In the genomic region with DNA sequence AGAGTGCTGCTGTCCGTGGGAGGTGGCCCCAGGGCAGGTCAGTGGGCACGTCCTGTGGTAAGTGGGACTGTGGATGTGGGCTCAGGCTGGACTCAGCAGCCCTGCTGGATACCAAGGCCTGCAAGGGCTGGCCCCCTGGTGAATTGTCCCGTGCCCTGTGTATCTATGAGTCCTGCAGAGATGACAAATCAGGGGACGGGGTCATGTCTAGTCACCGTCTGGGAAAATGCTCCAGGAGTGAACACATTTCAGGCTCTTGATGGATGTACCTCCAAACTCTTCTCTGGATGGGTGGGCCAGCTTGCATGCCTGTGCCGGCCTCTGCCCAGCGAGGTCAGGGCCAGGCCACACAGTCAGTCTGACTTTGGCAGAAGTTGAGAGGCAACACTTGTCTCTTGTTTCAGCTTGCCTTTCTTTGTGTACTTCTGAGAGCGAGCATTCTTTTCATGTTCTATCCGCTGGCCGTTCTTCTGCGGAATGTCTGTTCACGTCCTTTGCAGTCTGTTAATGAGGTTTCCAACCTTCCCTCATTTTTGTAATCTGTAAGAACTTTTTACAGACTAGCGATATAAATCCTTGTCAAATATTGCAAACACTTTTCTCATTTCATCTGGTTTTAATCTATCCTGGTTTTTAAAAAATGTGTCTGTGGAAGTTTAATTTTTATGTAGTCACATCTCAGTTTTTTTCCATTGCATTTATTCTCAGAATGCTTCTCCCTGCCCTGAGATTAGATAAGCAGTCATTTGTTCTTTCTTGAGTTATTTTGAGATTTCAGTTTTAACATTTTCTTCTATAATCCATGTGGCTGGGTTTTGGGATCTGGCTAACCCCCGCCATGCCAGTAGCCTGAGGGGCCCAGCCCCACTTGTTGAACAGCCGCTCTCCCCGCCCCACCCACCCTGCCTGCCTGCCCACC, we compare ENCODE assay signal across 12 cellular contexts. TPM values are rescaled to one million over a fixed set of nuclear protein-coding genes. Genes with fewer than 3 reads are reported as not detected.
DNase-seq lines count a peak whose midpoint lies in the region; ATAC-seq and TF ChIP-seq lines count a peak whose summit lies in the region.
"Had no signal": no experiment of that assay in that cellular context is flagged by ENCODE, and none has a peak within 500 bp of the region (broad histone marks: within the 10 kb centered on the region; RNA-seq: fewer than 3 reads in every experiment).

No MANE protein-coding gene starts in this region.

- intact Hi-C loops in A673 (cut with micrococcal nuclease; ENCODE audit: unreplicated experiment), result no loop called here

- no peak for TF ChIP-seq EP300 in SK-N-SH (IDR thresholded peaks at IDR 0.05; ENCODE audit: borderline replicate concordance in 1 of 2, low read depth in 1 of 2, low read length in 1 of 2)

- no peaks in the 10 kb centered on the region for H4K20me1 ChIP-seq in SK-N-SH (ENCODE audit: insufficient read depth)

- H2AFZ ChIP-seq in SK-N-SH (ENCODE audit: low read depth), result no peak overlapping the region

- H3K4me3 Mint-ChIP-seq in naive thymus-derived CD8-positive, alpha-beta T cell, result no peak overlapping the region
- H3K4me3 Mint-ChIP-seq: naive thymus-derived CD4-positive, alpha-beta T cell had no signal

- peak overlapping the region in 2 of 10 donors; percentile 21 to 74 for H3K27ac Mint-ChIP-seq in naive thymus-derived CD8-positive, alpha-beta T cell

- POLR2A ChIA-PET in AG04449 (lab: Yijun Ruan, JAX), result no interaction called here
- POLR2A ChIA-PET in SK-N-SH (lab: Yijun Ruan, JAX), result no interaction called here
- POLR2A ChIA-PET in A673 (lab: Charles Lee; ENCODE audit: low non-redundant PET), result no interaction called here
- POLR2A ChIA-PET in naive thymus-derived CD8-positive, alpha-beta T cell (lab: Charles Lee), result no interaction called here

- H3K4me3 ChIP-seq in AG04449 (ENCODE audit: low read depth, low read length), result no peak overlapping the region
- H3K4me3 ChIP-seq in SK-N-SH (ENCODE audit: low read depth in 2 of 2, low read length in 1 of 2), result no peak overlapping the region
- H3K4me3 ChIP-seq in muscle layer of colon (ENCODE audit: low read depth in 1 of 2, low read length in 2 of 2), result no peak overlapping the region
- no peak overlapping the region for H3K4me3 ChIP-seq in A673 (ENCODE audit: low read depth, low read length, poor library complexity, severe bottlenecking)

- no peaks in the 10 kb centered on the region for H3K9me3 Mint-ChIP-seq in naive thymus-derived CD8-positive, alpha-beta T cell
- H3K9me3 Mint-ChIP-seq: naive thymus-derived CD4-positive, alpha-beta T cell had no signal

- no peaks in the 10 kb centered on the region for H3K9me3 ChIP-seq in SK-N-SH
- H3K9me3 ChIP-seq in muscle layer of colon (ENCODE audit: low read length), result no peaks in the 10 kb centered on the region
- H3K9me3 ChIP-seq in A673 (ENCODE audit: low read depth, low read length, poor library complexity, severe bottlenecking), result no peaks in the 10 kb centered on the region

- H3K4me1 ChIP-seq in SK-N-SH (ENCODE audit: control insufficient read depth in 1 of 2, insufficient read depth in 2 of 2, low read depth in 1 of 2, low read length in 1 of 2) (peaks cover 0 to 45% of the 10 kb centered on the region in 2 experiments; a peak in 1 of 4 replicates), muscle layer of colon (ENCODE audit: insufficient read depth, low read length) (peaks cover 21% of the 10 kb centered on the region), A673 (ENCODE audit: insufficient read depth, low read length, poor library complexity, severe bottlenecking) (no peaks in the 10 kb centered on the region)

- peak overlapping the region; percentile 13; the same call in 1 of the 2 replicates for H3K4me2 ChIP-seq in SK-N-SH

- TF ChIP-seq RAD21 in SK-N-SH (IDR thresholded peaks at IDR 0.05; ENCODE audit: low read length), result no peak

- H3K36me3 Mint-ChIP-seq in naive thymus-derived CD8-positive, alpha-beta T cell, result peaks cover 0 to 61% (median 12%) of the 10 kb centered on the region in 3 donors

- no TSS peak for BruUV-seq in A673 (replicated peaks; lab: Mats Ljungman, UMichigan)

- H3K27ac ChIP-seq in SK-N-SH (ENCODE audit: low read depth in 2 of 2, low read length in 1 of 2) (peak overlapping the region; percentile 48 to 83), muscle layer of colon (ENCODE audit: low read depth, low read length) (peak overlapping the region; percentile 35), A673 (ENCODE audit: low read depth, low read length, poor library complexity, severe bottlenecking) (no peak overlapping the region)
- H3K27ac ChIP-seq: C4-2B had no signal

- no peaks in the 10 kb centered on the region for H3K27me3 ChIP-seq in SK-N-SH (ENCODE audit: insufficient read depth)
- H3K27me3 ChIP-seq in muscle layer of colon (ENCODE audit: control insufficient read depth in 1 of 2, insufficient read depth in 2 of 2, low read length in 2 of 2), result no peaks in the 10 kb centered on the region
- H3K27me3 ChIP-seq in A673 (replicated peaks; ENCODE audit: insufficient read depth, low read depth, low read length, poor library complexity), result no peaks in the 10 kb centered on the region

- no peaks in the 10 kb centered on the region for H3K79me2 ChIP-seq in SK-N-SH (ENCODE audit: insufficient read depth)

- H3K36me3 ChIP-seq in SK-N-SH (replicated peaks in 1 of 2; ENCODE audit: control insufficient read depth in 1 of 2, insufficient read depth in 2 of 2, low read length in 1 of 2) (peaks cover 20 to 62% of the 10 kb centered on the region in 2 experiments), muscle layer of colon (ENCODE audit: insufficient read depth, low read length) (peaks cover 66% of the 10 kb centered on the region), A673 (ENCODE audit: insufficient read depth, low read length, poor library complexity, severe bottlenecking) (peaks cover 3% of the 10 kb centered on the region)

- H3K4me1 Mint-ChIP-seq in naive thymus-derived CD8-positive, alpha-beta T cell, result peaks cover 0 to 2% (median 0%) of the 10 kb centered on the region in 4 donors
- H3K4me1 Mint-ChIP-seq: naive thymus-derived CD4-positive, alpha-beta T cell had no signal

- H3K9ac ChIP-seq in SK-N-SH (no peak overlapping the region), muscle layer of colon (ENCODE audit: low read length) (no peak overlapping the region)

- DNase-seq in AG04449 (ENCODE audit: low read depth, low spot score) (peak; percentile 42), SK-N-SH (no peak), fibroblast of gingiva (ENCODE audit: low read depth) (peak; percentile 72), inferior parietal cortex (ENCODE audit: extremely low spot score) (no peak), NAMALWA (ENCODE audit: low spot score) (no peak), A673 (ENCODE audit: low spot score) (no peak)
- DNase-seq in naive thymus-derived CD8-positive, alpha-beta T cell, result no peak
- DNase-seq: activated naive CD4-positive, alpha-beta T cell treated with Interleukin-2 at 50 U/mL for 16 hours; naive thymus-derived CD4-positive, alpha-beta T cell; NCI-H2107 had no signal

- no peaks in the 10 kb centered on the region for H3F3A ChIP-seq in SK-N-SH (replicated peaks; ENCODE audit: insufficient read depth)

- 82% methylated on average over 12 of the region's 16 CpGs for WGBS in SK-N-SH (ENCODE audit: low lambda C conversion rate)

- no peaks in the 10 kb centered on the region for H3K9me2 ChIP-seq in SK-N-SH

- no peaks in the 10 kb centered on the region for H3K27me3 Mint-ChIP-seq in naive thymus-derived CD8-positive, alpha-beta T cell
- H3K27me3 Mint-ChIP-seq: naive thymus-derived CD4-positive, alpha-beta T cell had no signal

- no peak for TF ChIP-seq CTCF in AG04449 (IDR thresholded peaks at IDR 0.05; ENCODE audit: insufficient read depth, low read length, missing control alignments)
- no peak for TF ChIP-seq CTCF in SK-N-SH (IDR thresholded peaks at IDR 0.05)
- TF ChIP-seq CTCF in A673 (conservative IDR thresholded peaks at IDR 0.05; ENCODE audit: low read depth, low read length), result no peak

- CTCF ChIA-PET in AG04449 (lab: Yijun Ruan, JAX) (interaction anchor here (0.8 to 1.6 kb wide), 2 partner anchors 13 to 27 kb away, joined by 3 to 5 read pairs; no protein-coding TSS in a partner anchor), SK-N-SH (lab: Yijun Ruan, JAX) (interaction anchor here (2.8 kb wide), 1 partner anchor 38 kb away, joined by 13 read pairs; the partner anchor contains the start of gene SEMA3G), A673 (lab: Charles Lee) (no interaction called here)

- ATAC-seq in naive thymus-derived CD8-positive, alpha-beta T cell, result no peak
- ATAC-seq: naive thymus-derived CD4-positive, alpha-beta T cell had no signal

TF ChIP-seq in SK-N-SH, 30 proteins besides CTCF, POLR2A, EP300 and RAD21 (continues in another document):
- no peak for TF ChIP-seq RXRA (IDR thresholded peaks at IDR 0.05; ENCODE audit: borderline replicate concordance, low read depth)

RNA-seq across cellular contexts. Expression of gene STAB1, which starts 11.3 kb away (rescaled TPM):
- polyA plus RNA-seq in SK-N-SH (2012; rRNA removed), result 0.03 and 0.05 TPM in 2 replicates
- polyA plus RNA-seq in SK-N-SH (2012; cell fraction: cytosol; rRNA removed), result 0.01 TPM in 2 replicates
- polyA plus RNA-seq in SK-N-SH (2012; cell fraction: nucleus; rRNA removed), result 0.12 and 0.32 TPM in 2 replicates
- total RNA-seq in A673 (2021), result 0.41 TPM in 1 of 2 replicates, not detected in the other
- total RNA-seq in naive thymus-derived CD8-positive, alpha-beta T cell, result 1 to 10 TPM; 6.1 to 9.8 TPM
- polyA plus RNA-seq in naive thymus-derived CD8-positive, alpha-beta T cell, result not detected
- polyA plus RNA-seq: naive thymus-derived CD4-positive, alpha-beta T cell had no signal

RNA-seq across cellular contexts. Expression of gene NISCH, which starts 28.4 kb away (rescaled TPM):
- polyA plus RNA-seq in SK-N-SH (2012; rRNA removed), result 77.5 and 95.1 TPM in 2 replicates
- 18.6 and 26.5 TPM in 2 replicates for polyA plus RNA-seq in SK-N-SH (2012; cell fraction: cytosol; rRNA removed)
- 448 and 541 TPM in 2 replicates for polyA plus RNA-seq in SK-N-SH (2012; cell fraction: nucleus; rRNA removed)
- 46.9 and 48.6 TPM in 2 replicates for total RNA-seq in A673 (2021)
- 100 to 1,000 TPM; 180 to 191 TPM for total RNA-seq in naive thymus-derived CD8-positive, alpha-beta T cell
- polyA plus RNA-seq in naive thymus-derived CD8-positive, alpha-beta T cell, result 10 to 100 TPM; 17.8 to 30.1 (median 20.4) TPM

RNA-seq across cellular contexts. Expression of gene TNNC1, which starts 30.0 kb away (rescaled TPM):
- 2.6 and 3.0 TPM in 2 replicates for polyA plus RNA-seq in SK-N-SH (2012; rRNA removed)
- polyA plus RNA-seq in SK-N-SH (2012; cell fraction: cytosol; rRNA removed), result 3.3 and 3.6 TPM in 2 replicates
- 2.5 and 3.3 TPM in 2 replicates for polyA plus RNA-seq in SK-N-SH (2012; cell fraction: nucleus; rRNA removed)
- not detected in 2 replicates for total RNA-seq in A673 (2021)
- total RNA-seq in naive thymus-derived CD8-positive, alpha-beta T cell, result 1 to 10 TPM; 7.1 to 7.8 TPM
- polyA plus RNA-seq in naive thymus-derived CD8-positive, alpha-beta T cell, result 1 to 10 TPM in 1 of 3 donors, under 1 TPM in 2; 0.60 to 1.4 (median 0.90) TPM

RNA-seq across cellular contexts. Expression of gene SEMA3G, which starts 38.9 kb away (rescaled TPM):
- polyA plus RNA-seq in SK-N-SH (2012; rRNA removed), result 0.10 and 0.13 TPM in 2 replicates
- polyA plus RNA-seq in SK-N-SH (2012; cell fraction: cytosol; rRNA removed), result 0.05 and 0.09 TPM in 2 replicates
- polyA plus RNA-seq in SK-N-SH (2012; cell fraction: nucleus; rRNA removed), result 0.07 and 0.12 TPM in 2 replicates
- 0.07 TPM in 1 of 2 replicates, not detected in the other for total RNA-seq in A673 (2021)
- total RNA-seq in naive thymus-derived CD8-positive, alpha-beta T cell, result not detected
- polyA plus RNA-seq in naive thymus-derived CD8-positive, alpha-beta T cell, result not detected
- polyA plus RNA-seq: naive thymus-derived CD4-positive, alpha-beta T cell had no signal

RNA-seq across cellular contexts. Expression of gene NT5DC2, which starts 49.8 kb away (rescaled TPM):
- polyA plus RNA-seq in SK-N-SH (2012; rRNA removed), result 93.9 and 113 TPM in 2 replicates
- 67.9 and 104 TPM in 2 replicates for polyA plus RNA-seq in SK-N-SH (2012; cell fraction: cytosol; rRNA removed)
- polyA plus RNA-seq in SK-N-SH (2012; cell fraction: nucleus; rRNA removed), result 140 and 176 TPM in 2 replicates
- 108 and 147 TPM in 2 replicates for total RNA-seq in A673 (2021)
- total RNA-seq in naive thymus-derived CD8-positive, alpha-beta T cell, result 1 to 10 TPM; 2.3 to 3.5 TPM
- under 1 TPM in 2 of 3 donors, not detected in 1; 0.28 to 0.34 TPM for polyA plus RNA-seq in naive thymus-derived CD8-positive, alpha-beta T cell

Comparison
In these comparisons a context has a peak if more than half of its experiments do, and no peak if none do; other contexts are left out.
1. DNase-seq: peak in AG04449 (single experiment) and fibroblast of gingiva (single experiment); none in SK-N-SH (single experiment), inferior parietal cortex (single experiment), NAMALWA (single experiment), A673 (single experiment) and naive thymus-derived CD8-positive, alpha-beta T cell (0 of 10).